Comparison of ENCODE assay signal across 1 cellular context in the genomic region with DNA sequence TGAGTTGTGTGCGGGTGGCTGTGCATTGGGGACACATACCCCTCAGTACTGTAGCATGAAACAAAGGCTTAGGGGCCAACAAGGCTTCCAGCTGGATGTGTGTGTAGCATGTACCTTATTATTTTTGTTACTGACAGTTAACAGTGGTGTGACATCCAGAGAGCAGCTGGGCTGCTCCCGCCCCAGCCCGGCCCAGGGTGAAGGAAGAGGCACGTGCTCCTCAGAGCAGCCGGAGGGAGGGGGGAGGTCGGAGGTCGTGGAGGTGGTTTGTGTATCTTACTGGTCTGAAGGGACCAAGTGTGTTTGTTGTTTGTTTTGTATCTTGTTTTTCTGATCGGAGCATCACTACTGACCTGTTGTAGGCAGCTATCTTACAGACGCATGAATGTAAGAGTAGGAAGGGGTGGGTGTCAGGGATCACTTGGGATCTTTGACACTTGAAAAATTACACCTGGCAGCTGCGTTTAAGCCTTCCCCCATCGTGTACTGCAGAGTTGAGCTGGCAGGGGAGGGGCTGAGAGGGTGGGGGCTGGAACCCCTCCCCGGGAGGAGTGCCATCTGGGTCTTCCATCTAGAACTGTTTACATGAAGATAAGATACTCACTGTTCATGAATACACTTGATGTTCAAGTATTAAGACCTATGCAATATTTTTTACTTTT.
TF ChIP-seq lines count a peak whose summit lies in the region.

No MANE protein-coding gene starts in this region.

TF ChIP-seq in HCT116, 20 proteins besides CTCF, POLR2A, EP300 and RAD21 (continued from another document):
- TF ChIP-seq, protein P1, sequence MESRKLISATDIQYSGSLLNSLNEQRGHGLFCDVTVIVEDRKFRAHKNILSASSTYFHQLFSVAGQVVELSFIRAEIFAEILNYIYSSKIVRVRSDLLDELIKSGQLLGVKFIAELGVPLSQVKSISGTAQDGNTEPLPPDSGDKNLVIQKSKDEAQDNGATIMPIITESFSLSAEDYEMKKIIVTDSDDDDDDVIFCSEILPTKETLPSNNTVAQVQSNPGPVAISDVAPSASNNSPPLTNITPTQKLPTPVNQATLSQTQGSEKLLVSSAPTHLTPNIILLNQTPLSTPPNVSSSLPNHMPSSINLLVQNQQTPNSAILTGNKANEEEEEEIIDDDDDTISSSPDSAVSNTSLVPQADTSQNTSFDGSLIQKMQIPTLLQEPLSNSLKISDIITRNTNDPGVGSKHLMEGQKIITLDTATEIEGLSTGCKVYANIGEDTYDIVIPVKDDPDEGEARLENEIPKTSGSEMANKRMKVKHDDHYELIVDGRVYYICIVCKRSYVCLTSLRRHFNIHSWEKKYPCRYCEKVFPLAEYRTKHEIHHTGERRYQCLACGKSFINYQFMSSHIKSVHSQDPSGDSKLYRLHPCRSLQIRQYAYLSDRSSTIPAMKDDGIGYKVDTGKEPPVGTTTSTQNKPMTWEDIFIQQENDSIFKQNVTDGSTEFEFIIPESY (IDR thresholded peaks at IDR 0.05; ENCODE audit: extremely low read depth, insufficient replicate concordance, low read length): peak; percentile 4
- TF ChIP-seq SRF (IDR thresholded peaks at IDR 0.05; ENCODE audit: low read depth) (no peak), EGR1 (IDR thresholded peaks at IDR 0.05; ENCODE audit: low read depth) (no peak), ZFX (IDR thresholded peaks at IDR 0.05) (no peak), YY1 (IDR thresholded peaks at IDR 0.05; ENCODE audit: extremely low read depth, insufficient replicate concordance, low read depth, low read length) (peak; percentile 35), POLR2AphosphoS5 (IDR thresholded peaks at IDR 0.05; ENCODE audit: low read depth, low read length) (peak; percentile 75)
